30 cellular contexts compared by ENCODE assay signal in the genomic region with DNA sequence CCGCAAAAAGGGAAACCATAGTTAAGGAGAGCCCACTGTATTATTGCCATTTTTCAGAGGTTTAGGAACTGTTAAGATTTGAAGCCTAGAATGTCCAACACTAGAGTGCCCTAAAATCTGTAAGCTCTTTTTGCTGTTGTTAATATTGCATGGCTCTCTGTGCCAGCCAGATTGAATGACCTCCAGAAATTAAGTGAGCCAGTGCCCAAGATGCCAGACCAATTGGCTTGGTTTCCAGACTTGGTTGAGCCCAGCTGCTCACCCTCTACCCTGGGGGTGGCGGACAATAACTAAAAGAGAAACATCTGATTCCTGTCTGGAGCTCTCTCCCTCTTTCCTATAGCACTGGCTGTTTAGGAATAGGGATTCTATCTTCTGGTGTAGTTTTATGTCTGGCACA.
"Had no signal": no experiment of that assay in that cellular context is flagged by ENCODE, and none has a peak within 500 bp of the region (broad histone marks: within the 10 kb centered on the region; RNA-seq: fewer than 3 reads in every experiment).

No MANE protein-coding gene starts in this region.

- H3K4me1 Mint-ChIP-seq: activated B cell treated with CpG ODN at 0.5 μM for 24 hours; activated CD4-positive, alpha-beta memory T cell treated with anti-CD3 and anti-CD28 coated beads, Interleukin-2, amount 10 ng/mL, durations not matched to agents 7 days and 5 days; activated CD4-positive, alpha-beta T cell treated with anti-CD3 and anti-CD28 coated beads for 36 hours; activated CD4-positive, alpha-beta T cell treated with anti-CD3 and anti-CD28 coated beads, Interleukin-2, amount 10 ng/mL, durations not matched to agents 7 days and 5 days; activated naive CD4-positive, alpha-beta T cell treated with anti-CD3 and anti-CD28 coated beads, Interleukin-2, amount 10 ng/mL, durations not matched to agents 7 days and 5 days; central memory CD8-positive, alpha-beta T cell; T-helper 17 cell had no signal

- H3K27me3 ChIP-seq: brain microvascular endothelial cell, colonic mucosa, esophagus squamous epithelium, gastroesophageal sphincter, heart right ventricle, hepatocyte had no signal

- H3K27me3 Mint-ChIP-seq: activated B cell treated with CpG ODN at 0.5 μM for 24 hours; activated CD4-positive, alpha-beta memory T cell treated with anti-CD3 and anti-CD28 coated beads, Interleukin-2, amount 10 ng/mL, durations not matched to agents 7 days and 5 days; activated CD4-positive, alpha-beta T cell treated with anti-CD3 and anti-CD28 coated beads for 36 hours; activated CD4-positive, alpha-beta T cell treated with anti-CD3 and anti-CD28 coated beads, Interleukin-2, amount 10 ng/mL, durations not matched to agents 7 days and 5 days; activated naive CD4-positive, alpha-beta T cell treated with anti-CD3 and anti-CD28 coated beads, Interleukin-2, amount 10 ng/mL, durations not matched to agents 7 days and 5 days; activated naive CD8-positive, alpha-beta T cell; activated T-cell treated with anti-CD3 and anti-CD28 coated beads, Interleukin-2, amount 50 U/mL, for 24 hours; central memory CD8-positive, alpha-beta T cell had no signal

- H3K36me3 ChIP-seq: brain microvascular endothelial cell, colonic mucosa, esophagus squamous epithelium, gastroesophageal sphincter, heart right ventricle, WERI-Rb-1 had no signal

- H3K4me3 ChIP-seq: colonic mucosa, esophagus squamous epithelium, gastroesophageal sphincter, heart right ventricle, hepatocyte had no signal

- H3K4me1 ChIP-seq: colonic mucosa, esophagus squamous epithelium, gastroesophageal sphincter, heart right ventricle had no signal

- H3K4me3 Mint-ChIP-seq: activated B cell treated with CpG ODN at 0.5 μM for 24 hours; activated CD4-positive, alpha-beta memory T cell treated with anti-CD3 and anti-CD28 coated beads, Interleukin-2, amount 10 ng/mL, durations not matched to agents 7 days and 5 days; activated CD4-positive, alpha-beta T cell treated with anti-CD3 and anti-CD28 coated beads for 36 hours; activated CD4-positive, alpha-beta T cell treated with anti-CD3 and anti-CD28 coated beads, Interleukin-2, amount 10 ng/mL, durations not matched to agents 7 days and 5 days; activated naive CD4-positive, alpha-beta T cell treated with anti-CD3 and anti-CD28 coated beads, Interleukin-2, amount 10 ng/mL, durations not matched to agents 7 days and 5 days; activated naive CD8-positive, alpha-beta T cell; activated T-cell treated with anti-CD3 and anti-CD28 coated beads, Interleukin-2, amount 50 U/mL, for 24 hours; activated T-cell treated with anti-CD3 and anti-CD28 coated beads, Interleukin-2, amount 50 U/mL, for 72 hours; central memory CD8-positive, alpha-beta T cell; T-helper 17 cell; T-helper 2 cell treated with Interferon-gamma antibody and Interleukin-4, amounts not matched to agents 5 μg/mL and 100 μg/mL, for 36 hours had no signal

- H2AFZ ChIP-seq: hepatocyte had no signal

- H3K36me3 Mint-ChIP-seq: activated naive CD4-positive, alpha-beta T cell treated with anti-CD3 and anti-CD28 coated beads, Interleukin-2, amount 10 ng/mL, durations not matched to agents 7 days and 5 days; activated naive CD8-positive, alpha-beta T cell had no signal

- ATAC-seq: activated CD4-positive, alpha-beta T cell treated with anti-CD3 and anti-CD28 coated beads for 36 hours; activated T-cell treated with anti-CD3 and anti-CD28 coated beads, Interleukin-2, amount 50 U/mL, for 72 hours; gastroesophageal sphincter; heart right ventricle; T-helper 17 cell had no signal

- H3K4me2 ChIP-seq: hepatocyte had no signal

- H3K9me3 Mint-ChIP-seq: activated B cell treated with CpG ODN at 0.5 μM for 24 hours; activated CD4-positive, alpha-beta memory T cell treated with anti-CD3 and anti-CD28 coated beads, Interleukin-2, amount 10 ng/mL, durations not matched to agents 7 days and 5 days; activated CD4-positive, alpha-beta T cell treated with anti-CD3 and anti-CD28 coated beads, Interleukin-2, amount 10 ng/mL, durations not matched to agents 7 days and 5 days; activated naive CD4-positive, alpha-beta T cell treated with anti-CD3 and anti-CD28 coated beads, Interleukin-2, amount 10 ng/mL, durations not matched to agents 7 days and 5 days; activated T-cell treated with anti-CD3 and anti-CD28 coated beads, Interleukin-2, amount 50 U/mL, for 72 hours; central memory CD8-positive, alpha-beta T cell; T-helper 2 cell treated with Interferon-gamma antibody and Interleukin-4, amounts not matched to agents 5 μg/mL and 100 μg/mL, for 36 hours had no signal

- H3K9me3 ChIP-seq: colonic mucosa, esophagus squamous epithelium, gastroesophageal sphincter, heart right ventricle had no signal

- H3K27ac Mint-ChIP-seq: activated B cell treated with CpG ODN at 0.5 μM for 24 hours; activated CD4-positive, alpha-beta memory T cell treated with anti-CD3 and anti-CD28 coated beads, Interleukin-2, amount 10 ng/mL, durations not matched to agents 7 days and 5 days; activated CD4-positive, alpha-beta T cell treated with anti-CD3 and anti-CD28 coated beads for 36 hours; activated CD4-positive, alpha-beta T cell treated with anti-CD3 and anti-CD28 coated beads, Interleukin-2, amount 10 ng/mL, durations not matched to agents 7 days and 5 days; activated naive CD4-positive, alpha-beta T cell treated with anti-CD3 and anti-CD28 coated beads, Interleukin-2, amount 10 ng/mL, durations not matched to agents 7 days and 5 days; activated naive CD8-positive, alpha-beta T cell; activated T-cell treated with anti-CD3 and anti-CD28 coated beads, Interleukin-2, amount 50 U/mL, for 24 hours; activated T-cell treated with anti-CD3 and anti-CD28 coated beads, Interleukin-2, amount 50 U/mL, for 72 hours; T-helper 17 cell; T-helper 2 cell treated with Interferon-gamma antibody and Interleukin-4, amounts not matched to agents 5 μg/mL and 100 μg/mL, for 36 hours had no signal

- DNase-seq: activated B cell treated with CpG ODN at 0.5 μM for 24 hours; activated CD4-positive, alpha-beta memory T cell treated with anti-CD3 and anti-CD28 coated beads, Interleukin-2, amount 10 ng/mL, durations not matched to agents 7 days and 5 days; activated CD4-positive, alpha-beta T cell treated with anti-CD3 and anti-CD28 coated beads for 36 hours; activated CD4-positive, alpha-beta T cell treated with anti-CD3 and anti-CD28 coated beads, Interleukin-2, amount 10 ng/mL, durations not matched to agents 7 days and 5 days; activated CD4-positive, alpha-beta T cell treated with anti-CD3 and anti-CD28 coated beads, Interleukin-2, amount 50 U/mL, for 4 hours; activated CD4-positive, CD25-positive, alpha-beta regulatory T cell treated with anti-CD3 and anti-CD28 coated beads, Interleukin-2, amount 50 U/mL, for 72 hours; activated CD8-positive, alpha-beta memory T cell treated with anti-CD3 and anti-CD28 coated beads, Interleukin-2, amount 50 U/mL, for 48 hours; activated gamma-delta T cell; activated naive CD4-positive, alpha-beta T cell; activated naive CD4-positive, alpha-beta T cell treated with anti-CD3 and anti-CD28 coated beads, Interleukin-2, amount 10 ng/mL, durations not matched to agents 7 days and 5 days; activated T-cell treated with anti-CD3 and anti-CD28 coated beads for 4 hours; activated T-cell treated with anti-CD3 and anti-CD28 coated beads, Interleukin-2, amount 50 U/mL, for 24 hours; activated T-cell treated with anti-CD3 and anti-CD28 coated beads, Interleukin-2, amount 50 U/mL, for 72 hours; amniotic stem cell; anterior cingulate cortex; brain microvascular endothelial cell; colonic mucosa; effector CD8-positive, alpha-beta T cell; esophagus squamous epithelium; foreskin melanocyte; heart right ventricle; T-helper 17 cell; T1000; WERI-Rb-1 had no signal

- H3K27ac ChIP-seq: brain microvascular endothelial cell, colonic mucosa, epithelial cell of prostate, esophagus squamous epithelium, gastroesophageal sphincter, heart right ventricle, hepatocyte, WERI-Rb-1 had no signal
